ENCODE assay signal across 16 cellular contexts in genomic region chr17:77839324-77840155, GRCh38.
DNase-seq lines count a peak whose midpoint lies in the region; ATAC-seq and TF ChIP-seq lines count a peak whose summit lies in the region.
"Had no signal": no experiment of that assay in that cellular context is flagged by ENCODE, and none has a peak within 500 bp of the region (broad histone marks: within the 10 kb centered on the region; RNA-seq: fewer than 3 reads in every experiment).

No MANE protein-coding gene starts in this region.

- no peak overlapping the region for H3K4me3 ChIP-seq in Caco-2 (ENCODE audit: low read depth, low read length)
- no peak overlapping the region for H3K4me3 ChIP-seq in right cardiac atrium (ENCODE audit: low read length)
- H3K4me3 ChIP-seq in mesendoderm (ENCODE audit: low read length): no peak overlapping the region
- H3K4me3 ChIP-seq: SK-N-MC, thyroid gland had no signal

- no peaks in the 10 kb centered on the region for H3K9me3 Mint-ChIP-seq in Caco-2 (ENCODE audit: unreplicated experiment)
- no peaks in the 10 kb centered on the region for H3K9me3 Mint-ChIP-seq in activated T-helper 17 cell treated with anti-CD3 and anti-CD28 coated beads, Interleukin-2, amount 50 U/mL, for 72 hours
- peaks cover 7% of the 10 kb centered on the region for H3K9me3 Mint-ChIP-seq in activated T-helper 2 cell treated with anti-CD3 and anti-CD28 coated beads, Interferon-gamma antibody, Interleukin-2, Interleukin-4, amounts not matched to agents 10 μg/mL and 5 μg/mL and 100 μg/mL, durations not matched to agents 14 hours and 24 hours and 36 hours
- H3K9me3 Mint-ChIP-seq: T-helper 2 cell treated with Interferon-gamma antibody and Interleukin-4, amounts not matched to agents 5 μg/mL and 100 μg/mL, for 36 hours had no signal

- H3K36me3 Mint-ChIP-seq in Caco-2 (ENCODE audit: insufficient read depth, unreplicated experiment): no peaks in the 10 kb centered on the region
- no peaks in the 10 kb centered on the region for H3K36me3 Mint-ChIP-seq in activated T-helper 17 cell treated with anti-CD3 and anti-CD28 coated beads, Interleukin-2, amount 50 U/mL, for 72 hours (ENCODE audit: low read depth)
- peaks cover 10% of the 10 kb centered on the region for H3K36me3 Mint-ChIP-seq in activated T-helper 2 cell treated with anti-CD3 and anti-CD28 coated beads, Interferon-gamma antibody, Interleukin-2, Interleukin-4, amounts not matched to agents 10 μg/mL and 5 μg/mL and 100 μg/mL, durations not matched to agents 14 hours and 24 hours and 36 hours (ENCODE audit: low read depth)

- H3K27ac Mint-ChIP-seq in Caco-2 (ENCODE audit: unreplicated experiment): peak overlapping the region; percentile 65
- peak overlapping the region; percentile 7 for H3K27ac Mint-ChIP-seq in activated T-helper 17 cell treated with anti-CD3 and anti-CD28 coated beads, Interleukin-2, amount 50 U/mL, for 72 hours
- no peak overlapping the region for H3K27ac Mint-ChIP-seq in activated T-helper 2 cell treated with anti-CD3 and anti-CD28 coated beads, Interferon-gamma antibody, Interleukin-2, Interleukin-4, amounts not matched to agents 10 μg/mL and 5 μg/mL and 100 μg/mL, durations not matched to agents 14 hours and 24 hours and 36 hours
- H3K27ac Mint-ChIP-seq: activated naive CD8-positive, alpha-beta T cell treated with anti-CD3 and anti-CD28 coated beads, Interleukin-2, amount 10 ng/mL, durations not matched to agents 7 days and 5 days; activated T-helper 1 cell treated with anti-CD3 and anti-CD28 coated beads, Interleukin-12 subunit alpha, Interleukin-12 subunit beta, Interleukin-2, Interleukin-4 antibody, amounts not matched to agents 30 ng/mL and 10 ng/mL and 1 ng/mL, durations not matched to agents 14 hours and 24 hours and 36 hours; T-helper 2 cell treated with Interferon-gamma antibody and Interleukin-4, amounts not matched to agents 5 μg/mL and 100 μg/mL, for 36 hours had no signal

- no peak for TF ChIP-seq CTCF in Caco-2 (IDR thresholded peaks at IDR 0.05; ENCODE audit: insufficient read depth in 1 of 2, low read depth in 1 of 2, low read length in 1 of 2, severe bottlenecking in 1 of 2, unreplicated experiment in 1 of 2)

- DNase-seq in Caco-2 (peak; percentile 77 to 80), right cardiac atrium (no peak), sciatic nerve (ENCODE audit: low spot score) (peak; percentile 3), mesendoderm (no peak)
- no peak for DNase-seq in activated T-helper 2 cell treated with anti-CD3 and anti-CD28 coated beads, Interferon-gamma antibody, Interleukin-2, Interleukin-4, amounts not matched to agents 10 μg/mL and 5 μg/mL and 100 μg/mL, durations not matched to agents 14 hours and 24 hours and 36 hours (ENCODE audit: low spot score)
- DNase-seq: activated naive CD8-positive, alpha-beta T cell treated with anti-CD3 and anti-CD28 coated beads, Interleukin-2, amount 10 ng/mL, durations not matched to agents 7 days and 5 days; NCI-H1105; NCI-H2081; NK-92 treated with Interleukin-12 subunit alpha and Interleukin-12 subunit beta, amount 100 ng/mL, for 24 hours; stimulated activated naive CD4-positive, alpha-beta T cell treated with Interleukin-2 at 50 U/mL for 16 hours; thyroid gland had no signal

- H2BK15ac ChIP-seq in mesendoderm (replicated peaks; ENCODE audit: low read depth): no peak overlapping the region

- no peak overlapping the region for H4K5ac ChIP-seq in mesendoderm (ENCODE audit: low read length)

- no peaks in the 10 kb centered on the region for H3K27me3 Mint-ChIP-seq in Caco-2 (ENCODE audit: insufficient read depth, unreplicated experiment)
- H3K27me3 Mint-ChIP-seq in activated T-helper 17 cell treated with anti-CD3 and anti-CD28 coated beads, Interleukin-2, amount 50 U/mL, for 72 hours: no peaks in the 10 kb centered on the region
- no peaks in the 10 kb centered on the region for H3K27me3 Mint-ChIP-seq in activated T-helper 2 cell treated with anti-CD3 and anti-CD28 coated beads, Interferon-gamma antibody, Interleukin-2, Interleukin-4, amounts not matched to agents 10 μg/mL and 5 μg/mL and 100 μg/mL, durations not matched to agents 14 hours and 24 hours and 36 hours (ENCODE audit: low read depth)

- peaks cover 21% of the 10 kb centered on the region for H3K4me1 Mint-ChIP-seq in Caco-2 (ENCODE audit: low read depth, unreplicated experiment)
- H3K4me1 Mint-ChIP-seq in activated T-helper 17 cell treated with anti-CD3 and anti-CD28 coated beads, Interleukin-2, amount 50 U/mL, for 72 hours: peaks cover 37% of the 10 kb centered on the region
- H3K4me1 Mint-ChIP-seq in activated T-helper 2 cell treated with anti-CD3 and anti-CD28 coated beads, Interferon-gamma antibody, Interleukin-2, Interleukin-4, amounts not matched to agents 10 μg/mL and 5 μg/mL and 100 μg/mL, durations not matched to agents 14 hours and 24 hours and 36 hours (ENCODE audit: low read depth): peaks cover 48% of the 10 kb centered on the region

- no peak overlapping the region for H2BK120ac ChIP-seq in mesendoderm (ENCODE audit: low read depth, low read length)

- intact Hi-C loops in Caco-2 (cut with micrococcal nuclease; ENCODE audit: unreplicated experiment): loop anchor here (1.0 kb wide), 1 partner anchor 119 kb away; the partner anchor contains the start of gene TNRC6C
- intact Hi-C loops in right cardiac atrium (cut with DNase I): no loop called here
- intact Hi-C loops in sciatic nerve (cut with DNase I): no loop called here
- intact Hi-C loops in activated T-helper 2 cell treated with anti-CD3 and anti-CD28 coated beads, Interferon-gamma antibody, Interleukin-2, Interleukin-4, amounts not matched to agents 10 μg/mL and 5 μg/mL and 100 μg/mL, durations not matched to agents 14 hours and 24 hours and 36 hours (cut with micrococcal nuclease): loop anchor here (5.0 kb wide), 2 partner anchors 192 to 697 kb away; partner anchors contain the start of gene SEC14L1

- BruUV-seq in Caco-2 (replicated peaks; lab: Mats Ljungman, UMichigan): no TSS peak

- no peaks in the 10 kb centered on the region for H3K79me1 ChIP-seq in mesendoderm (ENCODE audit: low read length)

- H3K18ac ChIP-seq in mesendoderm (ENCODE audit: low read length): no peak overlapping the region

- CTCF ChIA-PET in Caco-2 (lab: Charles Lee): interaction anchor here (1.8 kb wide), 1 partner anchor 119 kb away, joined by 7 read pairs; the partner anchor contains the start of gene TNRC6C

- H3K9me3 ChIP-seq in Caco-2 (no peaks in the 10 kb centered on the region), right cardiac atrium (ENCODE audit: control insufficient read depth, low read length) (no peaks in the 10 kb centered on the region)
- H3K9me3 ChIP-seq: thyroid gland had no signal

- WGBS in right cardiac atrium: 69% methylated on average over 13 of the region's 13 CpGs
- WGBS in mesendoderm (ENCODE audit: extremely low coverage, insufficient coverage, low lambda C conversion rate): no CpG with 5 or more reads among the region's 13 CpGs

- H3K27me3 ChIP-seq in Caco-2 (replicated peaks; ENCODE audit: control insufficient read depth, insufficient read depth, low read length): no peaks in the 10 kb centered on the region
- H3K27me3 ChIP-seq in right cardiac atrium (ENCODE audit: control insufficient read depth, insufficient read depth): no peaks in the 10 kb centered on the region
- no peaks in the 10 kb centered on the region for H3K27me3 ChIP-seq in mesendoderm (ENCODE audit: insufficient read depth, low read length, poor library complexity)
- H3K27me3 ChIP-seq: thyroid gland had no signal

- H4K8ac ChIP-seq in mesendoderm (ENCODE audit: low read depth, low read length): no peak overlapping the region

- no peak for ATAC-seq in activated T-helper 17 cell treated with anti-CD3 and anti-CD28 coated beads, Interleukin-2, amount 50 U/mL, for 72 hours (replicated peaks)
- ATAC-seq in right cardiac atrium (peak in 1 of 2 donors; percentile 3), sciatic nerve (peak; percentile 17), GM19397 (IDR thresholded peaks at IDR 0.05; ENCODE audit: unreplicated experiment) (no peak)

- peak overlapping the region; percentile 46 for H3K4me3 Mint-ChIP-seq in Caco-2 (ENCODE audit: unreplicated experiment)
- no peak overlapping the region for H3K4me3 Mint-ChIP-seq in activated T-helper 17 cell treated with anti-CD3 and anti-CD28 coated beads, Interleukin-2, amount 50 U/mL, for 72 hours
- H3K4me3 Mint-ChIP-seq in activated T-helper 2 cell treated with anti-CD3 and anti-CD28 coated beads, Interferon-gamma antibody, Interleukin-2, Interleukin-4, amounts not matched to agents 10 μg/mL and 5 μg/mL and 100 μg/mL, durations not matched to agents 14 hours and 24 hours and 36 hours (ENCODE audit: low read depth): no peak overlapping the region
- H3K4me3 Mint-ChIP-seq: activated naive CD8-positive, alpha-beta T cell treated with anti-CD3 and anti-CD28 coated beads, Interleukin-2, amount 10 ng/mL, durations not matched to agents 7 days and 5 days; activated T-helper 1 cell treated with anti-CD3 and anti-CD28 coated beads, Interleukin-12 subunit alpha, Interleukin-12 subunit beta, Interleukin-2, Interleukin-4 antibody, amounts not matched to agents 30 ng/mL and 10 ng/mL and 1 ng/mL, durations not matched to agents 14 hours and 24 hours and 36 hours; T-helper 2 cell treated with Interferon-gamma antibody and Interleukin-4, amounts not matched to agents 5 μg/mL and 100 μg/mL, for 36 hours had no signal

- no peak overlapping the region for H3K4ac ChIP-seq in mesendoderm (ENCODE audit: low read depth, low read length)

- H2BK5ac ChIP-seq in mesendoderm (ENCODE audit: low read length): no peak overlapping the region

- no peaks in the 10 kb centered on the region for H3K79me2 ChIP-seq in mesendoderm (ENCODE audit: control insufficient read depth, insufficient read depth, low read length)

- H3K56ac ChIP-seq in mesendoderm (ENCODE audit: low read length): no peak overlapping the region

- H3K4me2 ChIP-seq in mesendoderm (ENCODE audit: low read length): no peak overlapping the region

- H3K27ac ChIP-seq in right cardiac atrium (ENCODE audit: low read length): peak overlapping the region; percentile 96
- H3K27ac ChIP-seq in mesendoderm (ENCODE audit: low read depth, low read length): no peak overlapping the region
- H3K27ac ChIP-seq: SK-N-MC had no signal

- H3K36me3 ChIP-seq in Caco-2 (ENCODE audit: control insufficient read depth, insufficient read depth, low read length): no peaks in the 10 kb centered on the region
- H3K36me3 ChIP-seq in mesendoderm (ENCODE audit: control insufficient read depth, insufficient read depth, low read length): no peaks in the 10 kb centered on the region
- H3K36me3 ChIP-seq: thyroid gland had no signal

- H2AK5ac ChIP-seq in mesendoderm (ENCODE audit: low read length): no peak overlapping the region

- POLR2A ChIA-PET in Caco-2 (lab: Charles Lee): interaction anchor here (1.8 kb wide), 1 partner anchor 119 kb away, joined by 6 read pairs; the partner anchor contains the start of gene TNRC6C

- H3K4me1 ChIP-seq in Caco-2 (peaks cover 22% of the 10 kb centered on the region), right cardiac atrium (ENCODE audit: control insufficient read depth, insufficient read depth, low read length) (peaks cover 13% of the 10 kb centered on the region), mesendoderm (ENCODE audit: control insufficient read depth, low read depth, low read length) (peaks cover 3% of the 10 kb centered on the region)

- no peak overlapping the region for H3K9ac ChIP-seq in mesendoderm (ENCODE audit: low read length)

- H3K23ac ChIP-seq in mesendoderm (ENCODE audit: low read length): no peak overlapping the region

Comparison
In these comparisons a context has a peak if more than half of its experiments do, and no peak if none do; other contexts are left out.
1. DNase-seq: peak in Caco-2 (2 of 2) and sciatic nerve (single experiment); none in right cardiac atrium (0 of 3), mesendoderm (single experiment) and activated T-helper 2 cell treated with anti-CD3 and anti-CD28 coated beads, Interferon-gamma antibody, Interleukin-2, Interleukin-4, amounts not matched to agents 10 μg/mL and 5 μg/mL and 100 μg/mL, durations not matched to agents 14 hours and 24 hours and 36 hours (single experiment).
2. intact Hi-C loops: an anchor here in Caco-2 (1.0 kb wide) and activated T-helper 2 cell treated with anti-CD3 and anti-CD28 coated beads, Interferon-gamma antibody, Interleukin-2, Interleukin-4, amounts not matched to agents 10 μg/mL and 5 μg/mL and 100 μg/mL, durations not matched to agents 14 hours and 24 hours and 36 hours (5.0 kb wide); none called in right cardiac atrium and sciatic nerve.